9 cellular contexts compared by ENCODE assay signal in genomic region chr9:7011395-7012067, GRCh38.
DNase-seq lines count a peak whose midpoint lies in the region; ATAC-seq and TF ChIP-seq lines count a peak whose summit lies in the region.
"Had no signal": no experiment of that assay in that cellular context is flagged by ENCODE, and none has a peak within 500 bp of the region (broad histone marks: within the 10 kb centered on the region; RNA-seq: fewer than 3 reads in every experiment).

No MANE protein-coding gene starts in this region.

- peaks cover 49% of the 10 kb centered on the region for H3K36me3 ChIP-seq in lower lobe of right lung
- H3K36me3 ChIP-seq in thyroid gland = peaks cover 6 to 14% of the 10 kb centered on the region in 2 donors

- no peak for TF ChIP-seq CTCF in lower lobe of right lung (IDR thresholded peaks at IDR 0.05)
- TF ChIP-seq CTCF in thyroid gland (IDR thresholded peaks at IDR 0.05) = no peak

- ATAC-seq in GM18505 (IDR thresholded peaks at IDR 0.05; ENCODE audit: unreplicated experiment) (peak; percentile 92), HG02870 (IDR thresholded peaks at IDR 0.05; ENCODE audit: unreplicated experiment) (peak; percentile 76), lower lobe of right lung (peak; percentile 11 to 19)

- 73 to 78% methylated on average over 8 of the region's 8 CpGs for WGBS in thyroid gland, 2 donors

- H3K4me1 ChIP-seq in lower lobe of right lung (no peaks in the 10 kb centered on the region), thyroid gland (peaks cover 6 to 14% of the 10 kb centered on the region in 2 donors)

- peak; percentile 17 for DNase-seq in SIG-M5 (lab: John Stamatoyannopoulos, UW)
- DNase-seq in lower lobe of right lung = no peak
- DNase-seq in thyroid gland = no peak
- DNase-seq in hippocampal formation (lab: John Stamatoyannopoulos, UW) = no peak
- no peak for DNase-seq in NCI-H1092 treated with DMSO at 0.1 percent for 48 hours (lab: John Stamatoyannopoulos, UW)
- DNase-seq: NCI-H69; stimulated activated naive CD4-positive, alpha-beta T cell treated with Interleukin-2 at 50 U/mL for 16 hours had no signal

- H3K27ac ChIP-seq in lower lobe of right lung (no peak overlapping the region), thyroid gland (no peak overlapping the region)

- intact Hi-C loops in lower lobe of right lung (cut with DNase I) = no loop called here
- intact Hi-C loops in thyroid gland (cut with DNase I) = no loop called here

- H3K9me3 ChIP-seq in lower lobe of right lung (no peaks in the 10 kb centered on the region), thyroid gland (no peaks in the 10 kb centered on the region)

- no peak overlapping the region for H3K4me3 ChIP-seq in lower lobe of right lung
- no peak overlapping the region for H3K4me3 ChIP-seq in thyroid gland (replicated peaks in 1 of 3)

- no peaks in the 10 kb centered on the region for H3K27me3 ChIP-seq in lower lobe of right lung (ENCODE audit: low read depth)
- H3K27me3 ChIP-seq in thyroid gland = no peaks in the 10 kb centered on the region

- TF ChIP-seq POLR2A in GM18505 (IDR thresholded peaks at IDR 0.05; ENCODE audit: borderline replicate concordance, extremely low read depth, insufficient read depth, insufficient read length) (no peak), thyroid gland (IDR thresholded peaks at IDR 0.05) (no peak)

Comparison
In these comparisons a context has a peak if more than half of its experiments do, and no peak if none do; other contexts are left out.
1. ATAC-seq: peak in every context shown above with its lines; median percentile 92 in GM18505; 76 in HG02870; 15 in lower lobe of right lung.